Comparison of ENCODE assay signal across 8 cellular contexts in the genomic region with DNA sequence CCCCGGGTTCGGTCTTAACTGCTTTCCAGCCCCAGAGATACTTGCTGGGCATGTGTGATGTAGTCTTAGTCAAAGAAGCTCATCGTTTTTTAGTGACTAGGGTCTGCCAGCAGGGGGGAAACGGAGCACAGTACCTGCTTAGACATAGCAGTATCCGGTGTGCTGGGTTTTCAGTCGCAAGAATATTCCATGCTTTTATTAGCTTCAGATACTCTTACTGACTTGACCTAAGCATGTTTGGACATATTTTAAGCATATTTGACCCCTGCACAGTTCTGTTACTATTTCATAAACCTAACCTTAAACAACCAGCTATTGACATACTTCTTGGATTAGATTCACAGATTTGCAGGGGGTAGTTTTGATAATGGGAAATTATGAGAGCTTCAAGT. TPM values are rescaled to one million over a fixed set of nuclear protein-coding genes. Genes with fewer than 3 reads are reported as not detected.
DNase-seq lines count a peak whose midpoint lies in the region; ATAC-seq and TF ChIP-seq lines count a peak whose summit lies in the region.

No MANE protein-coding gene starts in this region.

- CTCF ChIA-PET in AG04449 (lab: Yijun Ruan, JAX) = interaction anchor here (0.7 to 2.9 kb wide), 21 partner anchors 8 to 1607 kb away, joined by 3 to 30 read pairs (median 4); no protein-coding TSS in a partner anchor

- no peaks in the 10 kb centered on the region for H3K27me3 Mint-ChIP-seq in dendritic cell treated with granulocyte-macrophage colony-stimulating factor and Interleukin-4, amounts not matched to agents 40 ng/mL and 50 ng/mL, for 4 days
- no peaks in the 10 kb centered on the region for H3K27me3 Mint-ChIP-seq in stimulated activated naive CD8-positive, alpha-beta T cell treated with anti-CD3 and anti-CD28 coated beads, Interleukin-15, Interleukin-2, amounts not matched to agents 100 ng/mL and 50 ng/mL, for 24 hours

- ATAC-seq in GM18517 (IDR thresholded peaks at IDR 0.05; ENCODE audit: unreplicated experiment) = peak; percentile 43
- ATAC-seq in HG03159 (IDR thresholded peaks at IDR 0.05; ENCODE audit: unreplicated experiment) = peak; percentile 28
- peak; percentile 22 to 27 for ATAC-seq in activated CD4-positive, CD25-positive, alpha-beta regulatory T cell treated with anti-CD3 and anti-CD28 coated beads, Interleukin-2, amount 50 U/mL, for 24 hours
- no peak for ATAC-seq in mucosa of descending colon

- POLR2A ChIA-PET in AG04449 (lab: Yijun Ruan, JAX) = interaction anchor here (0.5 kb wide), 1 partner anchor 199 kb away, joined by 3 read pairs; no protein-coding TSS in a partner anchor

- peak overlapping the region; percentile 93 for H3K4me3 Mint-ChIP-seq in dendritic cell treated with granulocyte-macrophage colony-stimulating factor and Interleukin-4, amounts not matched to agents 40 ng/mL and 50 ng/mL, for 4 days
- peak overlapping the region; percentile 97 for H3K4me3 Mint-ChIP-seq in stimulated activated naive CD8-positive, alpha-beta T cell treated with anti-CD3 and anti-CD28 coated beads, Interleukin-15, Interleukin-2, amounts not matched to agents 100 ng/mL and 50 ng/mL, for 24 hours

- no peaks in the 10 kb centered on the region for H3K9me3 Mint-ChIP-seq in dendritic cell treated with granulocyte-macrophage colony-stimulating factor and Interleukin-4, amounts not matched to agents 40 ng/mL and 50 ng/mL, for 4 days
- no peaks in the 10 kb centered on the region for H3K9me3 Mint-ChIP-seq in stimulated activated naive CD8-positive, alpha-beta T cell treated with anti-CD3 and anti-CD28 coated beads, Interleukin-15, Interleukin-2, amounts not matched to agents 100 ng/mL and 50 ng/mL, for 24 hours

- peaks cover 31% of the 10 kb centered on the region for H3K36me3 Mint-ChIP-seq in dendritic cell treated with granulocyte-macrophage colony-stimulating factor and Interleukin-4, amounts not matched to agents 40 ng/mL and 50 ng/mL, for 4 days (ENCODE audit: low read depth)
- peaks cover 32% of the 10 kb centered on the region for H3K36me3 Mint-ChIP-seq in stimulated activated naive CD8-positive, alpha-beta T cell treated with anti-CD3 and anti-CD28 coated beads, Interleukin-15, Interleukin-2, amounts not matched to agents 100 ng/mL and 50 ng/mL, for 24 hours (ENCODE audit: low read depth)

- peaks cover 6% of the 10 kb centered on the region for H3K36me3 ChIP-seq in mucosa of descending colon (ENCODE audit: low read depth)

- H3K27ac Mint-ChIP-seq in dendritic cell treated with granulocyte-macrophage colony-stimulating factor and Interleukin-4, amounts not matched to agents 40 ng/mL and 50 ng/mL, for 4 days = peak overlapping the region; percentile 99
- peak overlapping the region; percentile 93 for H3K27ac Mint-ChIP-seq in stimulated activated naive CD8-positive, alpha-beta T cell treated with anti-CD3 and anti-CD28 coated beads, Interleukin-15, Interleukin-2, amounts not matched to agents 100 ng/mL and 50 ng/mL, for 24 hours

- TF ChIP-seq CTCF in AG04449 (IDR thresholded peaks at IDR 0.05; ENCODE audit: insufficient read depth, low read length, missing control alignments) = peak; percentile 71
- TF ChIP-seq CTCF in mucosa of descending colon (IDR thresholded peaks at IDR 0.05) = no peak

- intact Hi-C loops in dendritic cell treated with granulocyte-macrophage colony-stimulating factor and Interleukin-4, amounts not matched to agents 40 ng/mL and 50 ng/mL, for 4 days (cut with micrococcal nuclease) = loop anchor here (2.0 to 5.0 kb wide), 7 partner anchors 38 to 1193 kb away; a partner anchor contains a TSS
- intact Hi-C loops in mucosa of descending colon (cut with DNase I, micrococcal nuclease) = loop anchor here in 1 of 2 donors (5.0 kb wide), 1 partner anchor 123 kb away; no protein-coding TSS in a partner anchor

- H3K9me3 ChIP-seq in mucosa of descending colon = no peaks in the 10 kb centered on the region

- peaks cover 13% of the 10 kb centered on the region for H3K4me1 ChIP-seq in mucosa of descending colon (ENCODE audit: low read depth)

- H3K4me3 ChIP-seq in AG04449 (ENCODE audit: low read depth, low read length) (peak overlapping the region; percentile 78), mucosa of descending colon (no peak overlapping the region)

- H3K4me1 Mint-ChIP-seq in dendritic cell treated with granulocyte-macrophage colony-stimulating factor and Interleukin-4, amounts not matched to agents 40 ng/mL and 50 ng/mL, for 4 days (ENCODE audit: low read depth) = peaks cover 38% of the 10 kb centered on the region
- H3K4me1 Mint-ChIP-seq in stimulated activated naive CD8-positive, alpha-beta T cell treated with anti-CD3 and anti-CD28 coated beads, Interleukin-15, Interleukin-2, amounts not matched to agents 100 ng/mL and 50 ng/mL, for 24 hours (ENCODE audit: low read depth) = peaks cover 64% of the 10 kb centered on the region

- no peak for DNase-seq in AG04449 (ENCODE audit: low read depth, low spot score)
- DNase-seq in NCI-H446 treated with DMSO at 0.1 percent for 48 hours (lab: John Stamatoyannopoulos, UW) = peak; percentile 79
- peak in 2 of 3 donors; percentile 46 to 62 for DNase-seq in mucosa of descending colon

RNA-seq across cellular contexts. Expression of a gene that starts 3.0 kb away (rescaled TPM):
- total RNA-seq in mucosa of descending colon = 10 to 100 TPM in 1 of 3 donors, 1 to 10 TPM in 2; 7.6 to 10.0 (median 7.9) TPM
